1 cellular context compared by ENCODE assay signal in the genomic region with DNA sequence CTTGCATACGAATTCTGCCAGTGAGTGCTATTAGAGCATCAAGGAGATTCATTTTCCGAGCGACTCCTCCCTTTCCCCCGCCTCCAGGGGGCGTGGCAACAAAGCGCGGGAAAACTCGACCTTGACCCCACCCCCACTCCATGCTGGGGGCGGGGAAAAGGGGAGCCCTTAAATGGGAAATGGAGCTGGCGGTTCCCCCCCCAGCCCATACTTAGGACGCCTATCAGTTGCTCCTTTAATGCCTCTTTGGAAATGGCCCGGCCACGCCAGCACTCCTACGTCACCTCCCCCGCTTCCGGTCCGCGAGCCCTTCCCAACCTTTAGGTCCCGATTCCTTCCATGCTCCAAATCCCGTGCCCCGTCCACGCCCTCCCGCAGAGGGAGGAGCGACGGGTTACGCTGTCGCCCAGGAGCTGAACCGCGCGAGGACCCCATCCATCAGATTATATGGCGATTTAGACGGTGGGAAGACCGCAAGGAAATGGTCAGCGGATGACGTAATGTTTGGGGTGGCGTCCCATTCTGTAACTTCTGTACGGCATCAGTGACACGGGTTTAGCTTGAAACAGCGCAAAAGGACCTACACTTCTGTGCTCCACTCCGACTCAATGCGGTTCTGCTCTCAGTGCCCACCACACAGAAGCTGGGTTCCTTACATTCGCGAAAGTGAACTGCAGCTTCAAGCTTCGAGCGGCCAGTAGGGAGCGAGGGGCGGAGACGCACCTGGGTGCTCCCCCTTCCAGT.
A peak's percentile ranks its signal among the peaks of the same experiment; 100 is the strongest.
TF ChIP-seq lines count a peak whose summit lies in the region.

No MANE protein-coding gene starts in this region.

TF ChIP-seq in HepG2, 621 proteins besides CTCF, POLR2A, EP300 and RAD21 (continued from another document and continues in another):
- TF ChIP-seq ZNF350 (CRISPR knock-in tag; IDR thresholded peaks at IDR 0.05; ENCODE audit: borderline replicate concordance, low read depth) (peak; percentile 79), PCBP2 (optimal IDR thresholded peaks at IDR 0.05; ENCODE audit: low read depth, low read length, poor library complexity, severe bottlenecking) (no peak), PAXIP1 (CRISPR knock-in tag; conservative IDR thresholded peaks at IDR 0.05) (peak; percentile 39; the same call in 1 of the 2 replicates), BCLAF1 (IDR thresholded peaks at IDR 0.05) (no peak), ASH2L (IDR thresholded peaks at IDR 0.05; ENCODE audit: insufficient read length, low read depth, low read length) (peak; percentile 90), HDAC2 (CRISPR knock-in tag; IDR thresholded peaks at IDR 0.05) (no peak), PBX2 (CRISPR knock-in tag; IDR thresholded peaks at IDR 0.05) (no peak), TCF7 (IDR thresholded peaks at IDR 0.05; ENCODE audit: low read depth) (no peak), ZNF317 (CRISPR knock-in tag; IDR thresholded peaks at IDR 0.05) (no peak), ZNF513 (CRISPR knock-in tag; conservative IDR thresholded peaks at IDR 0.05) (no peak), ZNF296 (CRISPR knock-in tag; conservative IDR thresholded peaks at IDR 0.05) (no peak), KMT2A (CRISPR knock-in tag; IDR thresholded peaks at IDR 0.05) (peak; percentile 6; the same call in 1 of the 2 replicates), ZNF550 (CRISPR knock-in tag; IDR thresholded peaks at IDR 0.05; ENCODE audit: borderline replicate concordance) (no peak; the same call in 1 of the 2 replicates), ZNF251 (CRISPR knock-in tag; IDR thresholded peaks at IDR 0.05) (no peak), RXRA (CRISPR knock-in tag; IDR thresholded peaks at IDR 0.05) (peak; percentile 38), HNF1B (CRISPR knock-in tag; IDR thresholded peaks at IDR 0.05) (no peak; the same call in none of the 2 replicates), ZNF331 (CRISPR knock-in tag; IDR thresholded peaks at IDR 0.05) (0 out of 2 replicates have a peak, but pooled peaks have one; percentile 14), REL (CRISPR knock-in tag; conservative IDR thresholded peaks at IDR 0.05) (no peak), ZNF33B (CRISPR knock-in tag; IDR thresholded peaks at IDR 0.05) (no peak), GLMP (CRISPR knock-in tag; IDR thresholded peaks at IDR 0.05; ENCODE audit: borderline replicate concordance) (no peak), ZFAT (CRISPR knock-in tag; conservative IDR thresholded peaks at IDR 0.05) (no peak), DMTF1 (CRISPR knock-in tag; IDR thresholded peaks at IDR 0.05) (no peak), EEA1 (CRISPR knock-in tag; IDR thresholded peaks at IDR 0.05; ENCODE audit: borderline replicate concordance) (0 out of 2 replicates have a peak, but pooled peaks have one; percentile 70)
- TF ChIP-seq, protein P1, sequence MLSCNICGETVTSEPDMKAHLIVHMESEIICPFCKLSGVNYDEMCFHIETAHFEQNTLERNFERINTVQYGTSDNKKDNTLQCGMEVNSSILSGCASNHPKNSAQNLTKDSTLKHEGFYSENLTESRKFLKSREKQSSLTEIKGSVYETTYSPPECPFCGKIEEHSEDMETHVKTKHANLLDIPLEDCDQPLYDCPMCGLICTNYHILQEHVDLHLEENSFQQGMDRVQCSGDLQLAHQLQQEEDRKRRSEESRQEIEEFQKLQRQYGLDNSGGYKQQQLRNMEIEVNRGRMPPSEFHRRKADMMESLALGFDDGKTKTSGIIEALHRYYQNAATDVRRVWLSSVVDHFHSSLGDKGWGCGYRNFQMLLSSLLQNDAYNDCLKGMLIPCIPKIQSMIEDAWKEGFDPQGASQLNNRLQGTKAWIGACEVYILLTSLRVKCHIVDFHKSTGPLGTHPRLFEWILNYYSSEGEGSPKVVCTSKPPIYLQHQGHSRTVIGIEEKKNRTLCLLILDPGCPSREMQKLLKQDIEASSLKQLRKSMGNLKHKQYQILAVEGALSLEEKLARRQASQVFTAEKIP (CRISPR knock-in tag; IDR thresholded peaks at IDR 0.05; ENCODE audit: borderline replicate concordance), result no peak
- TF ChIP-seq, protein P2, sequence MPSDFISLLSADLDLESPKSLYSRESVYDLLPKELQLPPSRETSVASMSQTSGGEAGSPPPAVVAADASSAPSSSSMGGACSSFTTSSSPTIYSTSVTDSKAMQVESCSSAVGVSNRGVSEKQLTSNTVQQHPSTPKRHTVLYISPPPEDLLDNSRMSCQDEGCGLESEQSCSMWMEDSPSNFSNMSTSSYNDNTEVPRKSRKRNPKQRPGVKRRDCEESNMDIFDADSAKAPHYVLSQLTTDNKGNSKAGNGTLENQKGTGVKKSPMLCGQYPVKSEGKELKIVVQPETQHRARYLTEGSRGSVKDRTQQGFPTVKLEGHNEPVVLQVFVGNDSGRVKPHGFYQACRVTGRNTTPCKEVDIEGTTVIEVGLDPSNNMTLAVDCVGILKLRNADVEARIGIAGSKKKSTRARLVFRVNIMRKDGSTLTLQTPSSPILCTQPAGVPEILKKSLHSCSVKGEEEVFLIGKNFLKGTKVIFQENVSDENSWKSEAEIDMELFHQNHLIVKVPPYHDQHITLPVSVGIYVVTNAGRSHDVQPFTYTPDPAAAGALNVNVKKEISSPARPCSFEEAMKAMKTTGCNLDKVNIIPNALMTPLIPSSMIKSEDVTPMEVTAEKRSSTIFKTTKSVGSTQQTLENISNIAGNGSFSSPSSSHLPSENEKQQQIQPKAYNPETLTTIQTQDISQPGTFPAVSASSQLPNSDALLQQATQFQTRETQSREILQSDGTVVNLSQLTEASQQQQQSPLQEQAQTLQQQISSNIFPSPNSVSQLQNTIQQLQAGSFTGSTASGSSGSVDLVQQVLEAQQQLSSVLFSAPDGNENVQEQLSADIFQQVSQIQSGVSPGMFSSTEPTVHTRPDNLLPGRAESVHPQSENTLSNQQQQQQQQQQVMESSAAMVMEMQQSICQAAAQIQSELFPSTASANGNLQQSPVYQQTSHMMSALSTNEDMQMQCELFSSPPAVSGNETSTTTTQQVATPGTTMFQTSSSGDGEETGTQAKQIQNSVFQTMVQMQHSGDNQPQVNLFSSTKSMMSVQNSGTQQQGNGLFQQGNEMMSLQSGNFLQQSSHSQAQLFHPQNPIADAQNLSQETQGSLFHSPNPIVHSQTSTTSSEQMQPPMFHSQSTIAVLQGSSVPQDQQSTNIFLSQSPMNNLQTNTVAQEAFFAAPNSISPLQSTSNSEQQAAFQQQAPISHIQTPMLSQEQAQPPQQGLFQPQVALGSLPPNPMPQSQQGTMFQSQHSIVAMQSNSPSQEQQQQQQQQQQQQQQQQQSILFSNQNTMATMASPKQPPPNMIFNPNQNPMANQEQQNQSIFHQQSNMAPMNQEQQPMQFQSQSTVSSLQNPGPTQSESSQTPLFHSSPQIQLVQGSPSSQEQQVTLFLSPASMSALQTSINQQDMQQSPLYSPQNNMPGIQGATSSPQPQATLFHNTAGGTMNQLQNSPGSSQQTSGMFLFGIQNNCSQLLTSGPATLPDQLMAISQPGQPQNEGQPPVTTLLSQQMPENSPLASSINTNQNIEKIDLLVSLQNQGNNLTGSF (CRISPR knock-in tag; IDR thresholded peaks at IDR 0.05), result no peak
